ENCODE assay signal across 21 cellular contexts in the genomic region with DNA sequence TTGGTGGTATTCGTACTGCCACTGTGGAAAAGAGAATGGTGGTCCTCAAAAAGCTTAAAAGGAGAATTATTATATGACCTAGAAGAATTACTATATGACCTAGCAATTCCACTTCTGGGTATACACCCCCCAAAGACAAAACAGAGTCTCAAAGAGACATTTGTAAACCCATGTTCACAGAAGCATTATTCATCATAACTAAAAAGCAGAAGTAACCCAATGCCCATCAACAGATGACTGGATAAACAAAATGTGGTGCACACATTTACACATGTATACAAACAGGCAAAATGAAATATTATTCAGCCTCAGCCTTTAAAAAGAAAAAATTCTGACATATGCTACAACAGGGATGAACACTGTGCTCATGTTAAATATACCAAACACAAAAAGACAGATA.
"Had no signal": no experiment of that assay in that cellular context is flagged by ENCODE, and none has a peak within 500 bp of the region (broad histone marks: within the 10 kb centered on the region; RNA-seq: fewer than 3 reads in every experiment).

No MANE protein-coding gene starts in this region.

- H3K27me3 ChIP-seq: dorsolateral prefrontal cortex, esophagus muscularis mucosa, foreskin keratinocyte, heart right ventricle, left lung had no signal

- H3K4me1 ChIP-seq: esophagus muscularis mucosa, foreskin keratinocyte, heart right ventricle, left lung, lower lobe of right lung had no signal

- ATAC-seq: foreskin keratinocyte, heart right ventricle, left cardiac atrium, left lung, left ventricle myocardium superior, lower lobe of right lung, mucosa of descending colon had no signal

- H3K4me3 ChIP-seq: coronary artery, dorsolateral prefrontal cortex, esophagus muscularis mucosa, heart right ventricle, left lung, lower lobe of right lung, mucosa of descending colon had no signal

- H3K27ac ChIP-seq: coronary artery, esophagus muscularis mucosa, foreskin keratinocyte, heart right ventricle, left lung, lower lobe of right lung had no signal

- DNase-seq: dermis blood vessel endothelial cell; dorsolateral prefrontal cortex; effector CD4-positive, alpha-beta T cell; effector memory CD4-positive, alpha-beta T cell; foreskin keratinocyte; heart right ventricle; hippocampal formation; left cardiac atrium; left lung; left ventricle myocardium superior; lower lobe of right lung; mesenchymal stem cell; mucosa of descending colon; naive B cell had no signal

- H3K36me3 ChIP-seq: left lung, lower lobe of right lung had no signal

- FAIRE-seq: colon, endothelial cell of umbilical vein, frontal cortex, islet of Langerhans, keratinocyte had no signal
